In genomic region chr14:39974036-39974435, GRCh38 we compare ENCODE assay signal across 11 cellular contexts.
DNase-seq lines count a peak whose midpoint lies in the region; ATAC-seq and TF ChIP-seq lines count a peak whose summit lies in the region.
"Had no signal": no experiment of that assay in that cellular context is flagged by ENCODE, and none has a peak within 500 bp of the region (broad histone marks: within the 10 kb centered on the region; RNA-seq: fewer than 3 reads in every experiment).

No MANE protein-coding gene starts in this region.

- no peaks in the 10 kb centered on the region for H3K36me3 Mint-ChIP-seq in stimulated activated effector memory CD8-positive, alpha-beta T cell treated with anti-CD3 and anti-CD28 coated beads, Interleukin-12 subunit alpha, Interleukin-12 subunit beta, amount 100 ng/mL, for 72 hours
- H3K36me3 Mint-ChIP-seq: natural killer cell had no signal

- no peaks in the 10 kb centered on the region for H3K9me3 ChIP-seq in PC-3 (ENCODE audit: low read length)
- H3K9me3 ChIP-seq: Peyer's patch, spleen had no signal

- no peaks in the 10 kb centered on the region for H3F3A ChIP-seq in PC-3 (ENCODE audit: low read length, unreplicated experiment)

- H3K27ac ChIP-seq in PC-3 (ENCODE audit: low read length), result no peak overlapping the region
- H3K27ac ChIP-seq: Peyer's patch, spleen had no signal

- H3K9me2 ChIP-seq in PC-3 (replicated peaks; ENCODE audit: low read length), result no peaks in the 10 kb centered on the region

- intact Hi-C loops in PC-3 (cut with micrococcal nuclease), result no loop called here

- no peak overlapping the region for H2AFZ ChIP-seq in PC-3 (ENCODE audit: low read length)

- peaks cover 4% of the 10 kb centered on the region for H3K9me3 Mint-ChIP-seq in stimulated activated effector memory CD8-positive, alpha-beta T cell treated with anti-CD3 and anti-CD28 coated beads, Interleukin-12 subunit alpha, Interleukin-12 subunit beta, amount 100 ng/mL, for 72 hours

- BruUV-seq in PC-3 (replicated peaks; lab: Mats Ljungman, UMichigan), result no TSS peak

- ATAC-seq in HG02588 (IDR thresholded peaks at IDR 0.05; ENCODE audit: unreplicated experiment), result peak; percentile 98
- peak; percentile 91 for ATAC-seq in HG03280 (IDR thresholded peaks at IDR 0.05; ENCODE audit: unreplicated experiment)
- peak; percentile 21 for ATAC-seq in stimulated activated effector memory CD8-positive, alpha-beta T cell treated with anti-CD3 and anti-CD28 coated beads, Interleukin-12 subunit alpha, Interleukin-12 subunit beta, amount 100 ng/mL, for 72 hours
- no peak for ATAC-seq in PC-3
- ATAC-seq: natural killer cell had no signal

- no peak overlapping the region for H3K4me3 Mint-ChIP-seq in stimulated activated effector memory CD8-positive, alpha-beta T cell treated with anti-CD3 and anti-CD28 coated beads, Interleukin-12 subunit alpha, Interleukin-12 subunit beta, amount 100 ng/mL, for 72 hours
- H3K4me3 Mint-ChIP-seq: natural killer cell had no signal

- H4K20me1 ChIP-seq in PC-3 (ENCODE audit: low read length), result no peaks in the 10 kb centered on the region

- CTCF ChIA-PET in PC-3 (lab: Charles Lee), result no interaction called here

- H3K79me2 ChIP-seq in PC-3 (ENCODE audit: low read length), result no peaks in the 10 kb centered on the region

- H3K27me3 ChIP-seq in PC-3 (ENCODE audit: low read length), result no peaks in the 10 kb centered on the region
- H3K27me3 ChIP-seq: Peyer's patch, spleen had no signal

- H3K27ac Mint-ChIP-seq in stimulated activated effector memory CD8-positive, alpha-beta T cell treated with anti-CD3 and anti-CD28 coated beads, Interleukin-12 subunit alpha, Interleukin-12 subunit beta, amount 100 ng/mL, for 72 hours, result no peak overlapping the region
- H3K27ac Mint-ChIP-seq: natural killer cell had no signal

- TF ChIP-seq CTCF in PC-3 (conservative IDR thresholded peaks at IDR 0.05; ENCODE audit: low read depth, low read length), result no peak

- no peaks in the 10 kb centered on the region for H3K4me1 Mint-ChIP-seq in stimulated activated effector memory CD8-positive, alpha-beta T cell treated with anti-CD3 and anti-CD28 coated beads, Interleukin-12 subunit alpha, Interleukin-12 subunit beta, amount 100 ng/mL, for 72 hours
- H3K4me1 Mint-ChIP-seq: natural killer cell had no signal

- DNase-seq in GM19238 (ENCODE audit: insufficient read length, low spot score), result peak; percentile 5
- no peak for DNase-seq in stimulated activated effector memory CD8-positive, alpha-beta T cell treated with anti-CD3 and anti-CD28 coated beads, Interleukin-12 subunit alpha, Interleukin-12 subunit beta, amount 100 ng/mL, for 72 hours (ENCODE audit: low spot score in 2 of 2)
- DNase-seq in PC-3, result no peak
- no peak for DNase-seq in HUDEP-2 (lab: John Stamatoyannopoulos, UW; ENCODE audit: unreplicated experiment in 76 of 76)
- DNase-seq in occipital lobe (lab: John Stamatoyannopoulos, UW), result no peak
- DNase-seq: natural killer cell, Peyer's patch, spleen, T-helper 9 cell had no signal

- H3K4me2 ChIP-seq in PC-3 (ENCODE audit: low read length), result no peak overlapping the region

- no peaks in the 10 kb centered on the region for H3K4me1 ChIP-seq in PC-3 (ENCODE audit: insufficient read depth, low read length)
- H3K4me1 ChIP-seq: Peyer's patch, spleen had no signal

- POLR2A ChIA-PET in PC-3 (lab: Charles Lee; ENCODE audit: unreplicated experiment), result no interaction called here

- no peak overlapping the region for H3K9ac ChIP-seq in PC-3 (ENCODE audit: low read length)

- no peaks in the 10 kb centered on the region for H3K36me3 ChIP-seq in PC-3 (ENCODE audit: low read depth, low read length)
- H3K36me3 ChIP-seq: Peyer's patch, spleen had no signal

- H3K4me3 ChIP-seq in PC-3 (ENCODE audit: low read length), result no peak overlapping the region
- H3K4me3 ChIP-seq: Peyer's patch, spleen had no signal
